In genomic region chr9:130447193-130447816, GRCh38 we compare ENCODE assay signal across 10 cellular contexts. TPM values are rescaled to one million over a fixed set of nuclear protein-coding genes. Genes with fewer than 3 reads are reported as not detected.
DNase-seq lines count a peak whose midpoint lies in the region; ATAC-seq, FAIRE-seq and TF ChIP-seq lines count a peak whose summit lies in the region.
"Had no signal": no experiment of that assay in that cellular context is flagged by ENCODE, and none has a peak within 500 bp of the region (broad histone marks: within the 10 kb centered on the region; RNA-seq: fewer than 3 reads in every experiment).

No MANE protein-coding gene starts in this region.

- WGBS in small intestine, 3 donors = 81 to 85% (median 83%) methylated on average over 12 of the region's 12 CpGs

- DNase-seq in COLO668 (lab: John Stamatoyannopoulos, UW; ENCODE audit: unreplicated experiment) = peak; percentile 14
- DNase-seq in NB4 (ENCODE audit: low read depth) = no peak
- no peak for DNase-seq in colonic mucosa
- no peak for DNase-seq in osteoblast (ENCODE audit: insufficient read length, low spot score, missing footprints)
- DNase-seq in DMS79 treated with DMSO at 0.1 percent for 48 hours (lab: John Stamatoyannopoulos, UW) = no peak
- DNase-seq in GM19240 (ENCODE audit: insufficient read length, low spot score) = no peak
- no peak for DNase-seq in small intestine
- DNase-seq: activated CD8-positive, alpha-beta memory T cell treated with anti-CD3 and anti-CD28 coated beads, Interleukin-2, amount 50 U/mL, for 48 hours; NCI-H187 treated with DMSO at 0.1 percent for 48 hours had no signal

- no peak overlapping the region for H2AFZ ChIP-seq in osteoblast (ENCODE audit: low read length)

- H3K27ac ChIP-seq in colonic mucosa = peak overlapping the region; percentile 70
- peak overlapping the region; percentile 91 for H3K27ac ChIP-seq in osteoblast (ENCODE audit: low read depth, low read length)
- H3K27ac ChIP-seq in small intestine (ENCODE audit: low read depth in 1 of 2, low read length in 1 of 2) = peak overlapping the region in 1 of 2 donors; percentile 34

- H3K9me3 ChIP-seq in colonic mucosa = no peaks in the 10 kb centered on the region
- H3K9me3 ChIP-seq in osteoblast (ENCODE audit: low read depth, low read length) = no peaks in the 10 kb centered on the region
- no peaks in the 10 kb centered on the region for H3K9me3 ChIP-seq in small intestine (ENCODE audit: control insufficient read depth, low read depth)

- no peak for TF ChIP-seq POLR2A in NB4 (IDR thresholded peaks at IDR 0.05; ENCODE audit: extremely low read depth, insufficient read length)

- ATAC-seq in GM18873 (IDR thresholded peaks at IDR 0.05; ENCODE audit: low FRiP score, unreplicated experiment) = no peak

- H3K27me3 ChIP-seq in colonic mucosa = no peaks in the 10 kb centered on the region
- no peaks in the 10 kb centered on the region for H3K27me3 ChIP-seq in osteoblast (ENCODE audit: insufficient read depth, low read length)
- no peaks in the 10 kb centered on the region for H3K27me3 ChIP-seq in small intestine (ENCODE audit: control insufficient read depth in 2 of 2, insufficient read depth in 2 of 2, low read length in 2 of 2)

- peaks cover 16% of the 10 kb centered on the region for H3K79me2 ChIP-seq in osteoblast (ENCODE audit: insufficient read depth, low read length)

- no peaks in the 10 kb centered on the region for H3K36me3 ChIP-seq in colonic mucosa
- no peaks in the 10 kb centered on the region for H3K36me3 ChIP-seq in osteoblast (ENCODE audit: insufficient read depth, low read length)
- H3K36me3 ChIP-seq in small intestine (ENCODE audit: control insufficient read depth in 2 of 2, insufficient read depth in 2 of 2, low read length in 2 of 2) = no peaks in the 10 kb centered on the region

- FAIRE-seq in small intestine (lab: Jason Lieb, UNC) = no peak

- H3K9ac ChIP-seq in colonic mucosa (ENCODE audit: low read depth in 2 of 2, low read length in 2 of 2) = no peak overlapping the region

- H3K4me1 ChIP-seq in colonic mucosa (peaks cover 28% of the 10 kb centered on the region), osteoblast (ENCODE audit: insufficient read depth, low read length) (peaks cover 40% of the 10 kb centered on the region), small intestine (ENCODE audit: control insufficient read depth in 2 of 2, insufficient read depth in 1 of 2, low read depth in 1 of 2, low read length in 1 of 2) (peaks cover 9 to 12% of the 10 kb centered on the region in 2 donors)

- peaks cover 48% of the 10 kb centered on the region for H4K20me1 ChIP-seq in osteoblast (ENCODE audit: insufficient read depth, low read length)

- peak overlapping the region; percentile 88 for H3K4me2 ChIP-seq in osteoblast (ENCODE audit: insufficient read depth, low read length)

- intact Hi-C loops in colonic mucosa (cut with DNase I) = no loop called here

- TF ChIP-seq CTCF in NB4 (IDR thresholded peaks at IDR 0.05; ENCODE audit: low read depth, low read length) (no peak), colonic mucosa (IDR thresholded peaks at IDR 0.05) (no peak), osteoblast (IDR thresholded peaks at IDR 0.05; ENCODE audit: extremely low read depth, low read depth, low read length) (no peak)

- H3K4me3 ChIP-seq in NB4 (ENCODE audit: low read depth, low read length) (peak overlapping the region; percentile 83), colonic mucosa (peak overlapping the region; percentile 61), osteoblast (ENCODE audit: insufficient read depth, low read length) (no peak overlapping the region), small intestine (ENCODE audit: low read depth in 1 of 2, low read length in 2 of 2) (no peak overlapping the region)

RNA-seq across cellular contexts. Expression of gene ASS1, which starts 2.5 kb away (rescaled TPM):
- 100 to 1,000 TPM; 380 to 511 TPM for total RNA-seq in colonic mucosa
- total RNA-seq in osteoblast = 134 and 195 TPM in 2 replicates
- polyA plus RNA-seq in small intestine = 100 to 1,000 TPM; 295 to 435 (median 381) TPM

Comparison
In these comparisons a context has a peak if more than half of its experiments do, and no peak if none do; other contexts are left out.
1. H3K4me3 ChIP-seq: peak in NB4 (single experiment) and colonic mucosa (single experiment); none in osteoblast (single experiment) and small intestine (0 of 2).